In the genomic region with DNA sequence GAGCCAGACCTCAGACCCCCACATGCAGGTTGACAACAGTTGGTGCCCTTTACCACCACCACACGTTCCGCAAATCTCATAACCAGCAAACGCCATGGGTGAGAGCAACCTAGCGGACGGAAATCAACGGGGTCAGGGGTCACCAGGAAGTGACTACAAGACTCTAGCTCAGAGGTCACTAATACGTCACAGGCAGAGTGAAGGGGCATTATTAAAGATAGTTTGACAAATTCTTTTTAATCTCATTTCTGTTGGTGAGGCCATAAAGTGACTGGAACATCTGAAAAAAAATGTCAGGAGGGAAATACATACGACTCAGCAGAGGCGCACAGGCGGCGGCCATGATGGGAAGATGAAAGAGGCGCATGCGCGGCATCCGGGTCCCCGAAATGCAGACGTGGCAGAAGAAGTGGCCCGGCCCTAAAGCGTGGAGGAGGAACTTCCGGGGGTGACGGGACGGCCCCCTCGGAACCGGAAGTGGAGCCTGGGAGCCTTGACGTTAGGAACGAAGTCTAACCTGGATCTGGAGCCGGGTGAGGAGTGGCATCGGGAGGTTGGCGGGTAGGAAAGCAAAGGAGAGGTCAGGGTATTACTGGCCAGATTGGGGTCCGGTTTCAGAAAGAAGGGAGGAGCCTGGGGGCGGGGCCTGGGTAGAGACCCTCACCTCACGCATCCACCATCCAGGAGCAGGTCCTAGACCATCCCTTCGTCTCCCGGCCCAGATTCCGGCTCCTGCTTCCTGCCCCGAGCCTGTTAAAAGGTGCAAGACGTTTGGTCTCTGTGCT, we compare ENCODE assay signal across 8 cellular contexts. TPM values are rescaled to one million over a fixed set of nuclear protein-coding genes. Genes with fewer than 3 reads are reported as not detected.
DNase-seq lines count a peak whose midpoint lies in the region; ATAC-seq and TF ChIP-seq lines count a peak whose summit lies in the region.

A gene with protein sequence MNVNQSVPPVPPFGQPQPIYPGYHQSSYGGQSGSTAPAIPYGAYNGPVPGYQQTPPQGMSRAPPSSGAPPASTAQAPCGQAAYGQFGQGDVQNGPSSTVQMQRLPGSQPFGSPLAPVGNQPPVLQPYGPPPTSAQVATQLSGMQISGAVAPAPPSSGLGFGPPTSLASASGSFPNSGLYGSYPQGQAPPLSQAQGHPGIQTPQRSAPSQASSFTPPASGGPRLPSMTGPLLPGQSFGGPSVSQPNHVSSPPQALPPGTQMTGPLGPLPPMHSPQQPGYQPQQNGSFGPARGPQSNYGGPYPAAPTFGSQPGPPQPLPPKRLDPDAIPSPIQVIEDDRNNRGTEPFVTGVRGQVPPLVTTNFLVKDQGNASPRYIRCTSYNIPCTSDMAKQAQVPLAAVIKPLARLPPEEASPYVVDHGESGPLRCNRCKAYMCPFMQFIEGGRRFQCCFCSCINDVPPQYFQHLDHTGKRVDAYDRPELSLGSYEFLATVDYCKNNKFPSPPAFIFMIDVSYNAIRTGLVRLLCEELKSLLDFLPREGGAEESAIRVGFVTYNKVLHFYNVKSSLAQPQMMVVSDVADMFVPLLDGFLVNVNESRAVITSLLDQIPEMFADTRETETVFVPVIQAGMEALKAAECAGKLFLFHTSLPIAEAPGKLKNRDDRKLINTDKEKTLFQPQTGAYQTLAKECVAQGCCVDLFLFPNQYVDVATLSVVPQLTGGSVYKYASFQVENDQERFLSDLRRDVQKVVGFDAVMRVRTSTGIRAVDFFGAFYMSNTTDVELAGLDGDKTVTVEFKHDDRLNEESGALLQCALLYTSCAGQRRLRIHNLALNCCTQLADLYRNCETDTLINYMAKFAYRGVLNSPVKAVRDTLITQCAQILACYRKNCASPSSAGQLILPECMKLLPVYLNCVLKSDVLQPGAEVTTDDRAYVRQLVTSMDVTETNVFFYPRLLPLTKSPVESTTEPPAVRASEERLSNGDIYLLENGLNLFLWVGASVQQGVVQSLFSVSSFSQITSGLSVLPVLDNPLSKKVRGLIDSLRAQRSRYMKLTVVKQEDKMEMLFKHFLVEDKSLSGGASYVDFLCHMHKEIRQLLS (plus strand): TSS at position 468 of the 785 bp plus-strand sequence. CDS start 2,461 bp downstream, outside the sequence.

- peak within 1 kb of the TSS; percentile 87 to 93 for H3K27ac ChIP-seq in testis

- H3K36me3 Mint-ChIP-seq in activated naive CD8-positive, alpha-beta T cell = peaks cover 12% of the 10 kb centered on the region

- H3K27ac Mint-ChIP-seq in activated naive CD8-positive, alpha-beta T cell = peak within 1 kb of the TSS; percentile 100

- ATAC-seq in HG02610 (IDR thresholded peaks at IDR 0.05; ENCODE audit: unreplicated experiment) = peak; percentile 81
- peak; percentile 96 for ATAC-seq in omental fat pad (ENCODE audit: low FRiP score)

- H3K27me3 ChIP-seq in GM06990 (replicated peaks; ENCODE audit: control insufficient read depth, insufficient read depth, low read length) (no peaks in the 10 kb centered on the region), testis (no peaks in the 10 kb centered on the region)

- DNase-seq in GM06990 (ENCODE audit: extremely low read depth, insufficient read length) (peak; percentile 91), NCI-H1105 (lab: John Stamatoyannopoulos, UW) (peak; percentile 80), SKM-1 treated with dmso at 0.1 percent for 144 hours (lab: John Stamatoyannopoulos, UW; ENCODE audit: unreplicated experiment) (peak; percentile 97), glomerular visceral epithelial cell (ENCODE audit: extremely low spot score) (peak; percentile 96), omental fat pad (ENCODE audit: low spot score) (peak; percentile 91), testis (peak; percentile 97)

- 0 to 1% methylated on average over 35 to 37 of the region's 37 CpGs for WGBS in testis, 2 donors

- no peak for TF ChIP-seq POLR2A in testis (IDR thresholded peaks at IDR 0.05)

- peaks cover 34% of the 10 kb centered on the region for H3K4me1 Mint-ChIP-seq in activated naive CD8-positive, alpha-beta T cell (ENCODE audit: low read depth)

- H3K9me3 Mint-ChIP-seq in activated naive CD8-positive, alpha-beta T cell (ENCODE audit: low read depth) = no peaks in the 10 kb centered on the region

- H3K4me3 Mint-ChIP-seq in activated naive CD8-positive, alpha-beta T cell = peak within 1 kb of the TSS; percentile 96

- H3K36me3 ChIP-seq in GM06990 (ENCODE audit: control insufficient read depth, insufficient read depth, low read length) (peaks cover 9% of the 10 kb centered on the region), testis (ENCODE audit: low read depth, missing control alignments) (no peaks in the 10 kb centered on the region)

- peaks cover 18% of the 10 kb centered on the region for H3K4me1 ChIP-seq in testis

- H3K27me3 Mint-ChIP-seq in activated naive CD8-positive, alpha-beta T cell = no peaks in the 10 kb centered on the region

- peak within 1 kb of the TSS; percentile 97 for H3K4me3 ChIP-seq in GM06990 (replicated peaks; ENCODE audit: low read depth, low read length)
- peak within 1 kb of the TSS; percentile 81 to 88 for H3K4me3 ChIP-seq in testis

- TF ChIP-seq CTCF in GM06990 (IDR thresholded peaks at IDR 0.05; ENCODE audit: insufficient read depth, low read length, poor library complexity, severe bottlenecking) (no peak), omental fat pad (IDR thresholded peaks at IDR 0.05) (no peak), testis (IDR thresholded peaks at IDR 0.05) (peak in 1 of 3 experiments; percentile 19)

- no peaks in the 10 kb centered on the region for H3K9me3 ChIP-seq in testis

- intact Hi-C loops in testis (cut with DNase I; ENCODE audit: low total_unique reads) = no loop called here

RNA-seq across cellular contexts. Expression of the gene that starts here (rescaled TPM):
- total RNA-seq in omental fat pad (10 to 100 TPM; 45.1 to 53.7 (median 47.5) TPM), testis (10 to 100 TPM; 77.8 to 82.0 TPM)
- 92.4 TPM for polyA plus RNA-seq in testis (ENCODE audit: insufficient read depth, low read depth, low replicate concordance)

Comparison
In these comparisons a context has a peak if more than half of its experiments do, and no peak if none do; other contexts are left out.
1. Peak in every context shown above with its lines: DNase-seq, ATAC-seq, H3K4me3 ChIP-seq and H3K27ac ChIP-seq.